Comparison of ENCODE assay signal across 1 cellular context in the genomic region with DNA sequence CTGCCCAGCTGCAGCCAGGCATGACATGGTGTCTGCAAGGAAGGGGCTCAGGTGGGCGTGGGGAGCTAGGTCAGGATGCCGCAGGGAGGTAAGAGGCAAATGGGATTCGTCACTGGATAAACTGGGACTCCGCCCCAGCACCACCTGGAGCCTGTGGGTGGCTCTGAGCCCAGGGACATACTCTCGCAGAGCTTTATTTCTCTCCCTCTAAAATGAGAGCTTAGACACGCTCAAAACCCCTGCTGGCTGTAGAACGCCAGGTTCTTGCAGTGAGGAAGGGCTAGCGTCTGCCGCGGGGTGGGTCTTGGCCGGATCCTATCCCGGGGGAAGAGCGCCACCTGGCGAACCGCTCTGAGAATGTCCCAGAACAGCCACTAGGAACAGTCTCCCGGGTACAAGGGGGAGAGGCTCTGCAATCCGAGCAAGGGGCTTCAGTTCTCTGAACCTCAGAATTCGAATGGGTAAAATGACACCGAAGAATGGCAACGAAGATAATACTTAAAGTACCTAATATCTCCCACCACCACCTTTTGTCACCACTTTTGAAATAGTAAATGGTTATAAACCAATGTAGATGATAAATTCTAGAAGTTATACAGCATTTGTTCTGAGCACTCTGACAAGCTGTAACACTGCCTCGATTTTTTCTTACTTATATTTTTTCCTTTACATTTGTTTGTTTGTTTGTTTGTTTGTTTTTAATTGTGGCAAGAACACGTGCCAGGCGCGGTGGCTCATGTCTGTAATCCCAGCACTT.
TF ChIP-seq lines count a peak whose summit lies in the region.

No MANE protein-coding gene starts in this region.

TF ChIP-seq in H1, 55 proteins besides CTCF, POLR2A, EP300 and RAD21 (continued from another document):
- TF ChIP-seq HDAC2 (IDR thresholded peaks at IDR 0.05; ENCODE audit: borderline replicate concordance in 1 of 2, low read depth in 2 of 2, low read length in 2 of 2) (peak in 1 of 2 experiments; percentile 49; a peak in 1 of 4 replicates), JUND (IDR thresholded peaks at IDR 0.05; ENCODE audit: low read length) (peak; percentile 30; the same call in 1 of the 2 replicates), PHF8 (conservative IDR thresholded peaks at IDR 0.05; ENCODE audit: low read depth, low read length) (no peak), SAP30 (IDR thresholded peaks at IDR 0.05; ENCODE audit: insufficient read depth, insufficient replicate concordance, low read length) (no peak), CEBPB (IDR thresholded peaks at IDR 0.05; ENCODE audit: low read depth, low read length) (no peak), EGR1 (IDR thresholded peaks at IDR 0.05; ENCODE audit: borderline replicate concordance, low read depth, low read length) (no peak), KDM1A (IDR thresholded peaks at IDR 0.05; ENCODE audit: borderline replicate concordance, low read length) (no peak), POU5F1 (IDR thresholded peaks at IDR 0.05; ENCODE audit: low read depth, low read length) (no peak), CREB1 (IDR thresholded peaks at IDR 0.05) (no peak), KDM5A (IDR thresholded peaks at IDR 0.05; ENCODE audit: low read length) (no peak), GABPA (IDR thresholded peaks at IDR 0.05; ENCODE audit: borderline replicate concordance, insufficient read depth, low read length) (no peak), HDAC6 (IDR thresholded peaks at IDR 0.05; ENCODE audit: low read depth, low read length) (no peak), CBX5 (IDR thresholded peaks at IDR 0.05; ENCODE audit: low read depth, low read length) (no peak), SIRT6 (IDR thresholded peaks at IDR 0.05; ENCODE audit: low read length) (no peak), EZH2 (IDR thresholded peaks at IDR 0.05; ENCODE audit: low read depth, low read length, severe bottlenecking) (no peak), RFX5 (IDR thresholded peaks at IDR 0.05; ENCODE audit: borderline replicate concordance, low read depth, low read length) (no peak), CTBP2 (IDR thresholded peaks at IDR 0.05; ENCODE audit: borderline replicate concordance, insufficient read depth, insufficient read length, low read length) (no peak), BCL11A (IDR thresholded peaks at IDR 0.05; ENCODE audit: low read depth in 2 of 2, low read length in 2 of 2) (no peak), TAF1 (IDR thresholded peaks at IDR 0.05; ENCODE audit: low read depth, low read length) (no peak), POLR2AphosphoS5 (IDR thresholded peaks at IDR 0.05; ENCODE audit: low read depth, low read length) (no peak), NANOG (IDR thresholded peaks at IDR 0.05; ENCODE audit: insufficient read depth, low read depth, low read length, poor library complexity, severe bottlenecking) (no peak), TAF7 (optimal IDR thresholded peaks at IDR 0.05; ENCODE audit: borderline replicate concordance, low read depth, low read length) (peak; percentile 25), RXRA (IDR thresholded peaks at IDR 0.05; ENCODE audit: insufficient read depth, low read depth, low read length) (no peak), TEAD4 (IDR thresholded peaks at IDR 0.05; ENCODE audit: low read depth, low read length) (no peak), SIN3A (conservative IDR thresholded peaks at IDR 0.05 in 1 of 2, IDR thresholded peaks at IDR 0.05 in 1 of 2; ENCODE audit: low read depth in 1 of 2, low read length in 2 of 2) (peak in 1 of 2 experiments; percentile 44; a peak in 1 of 4 replicates), RBBP5 (IDR thresholded peaks at IDR 0.05; ENCODE audit: borderline replicate concordance, low read depth, low read length) (no peak), SP4 (IDR thresholded peaks at IDR 0.05; ENCODE audit: low read length) (no peak), FOSL1 (IDR thresholded peaks at IDR 0.05; ENCODE audit: insufficient read depth, low read depth, low read length) (no peak), KDM4A (IDR thresholded peaks at IDR 0.05; ENCODE audit: low read depth, low read length, severe bottlenecking) (peak; percentile 35), JUN (IDR thresholded peaks at IDR 0.05; ENCODE audit: low read depth, low read length) (no peak), CHD1 (IDR thresholded peaks at IDR 0.05; ENCODE audit: low read depth, low read length) (no peak), BACH1 (IDR thresholded peaks at IDR 0.05; ENCODE audit: low read length) (no peak), RNF2 (IDR thresholded peaks at IDR 0.05; ENCODE audit: borderline replicate concordance, low read depth, low read length, missing control alignments, poor library complexity, severe bottlenecking) (no peak), NRF1 (IDR thresholded peaks at IDR 0.05; ENCODE audit: low read depth, low read length) (no peak), MAFK (IDR thresholded peaks at IDR 0.05; ENCODE audit: low read depth, low read length) (no peak), TCF12 (IDR thresholded peaks at IDR 0.05; ENCODE audit: low read depth, low read length) (no peak), ASH2L (IDR thresholded peaks at IDR 0.05; ENCODE audit: low read length) (no peak), SP2 (IDR thresholded peaks at IDR 0.05; ENCODE audit: low read length) (no peak), ZNF274 (IDR thresholded peaks at IDR 0.05; ENCODE audit: borderline replicate concordance, extremely low read depth, low read length) (no peak), GTF2F1 (IDR thresholded peaks at IDR 0.05; ENCODE audit: borderline replicate concordance, low read depth, low read length) (0 out of 2 replicates have a peak, but pooled peaks have one; percentile 20), SUZ12 (IDR thresholded peaks at IDR 0.05; ENCODE audit: low read length) (no peak), SP1 (IDR thresholded peaks at IDR 0.05; ENCODE audit: low read depth, low read length) (no peak)
- TF ChIP-seq, protein P1, sequence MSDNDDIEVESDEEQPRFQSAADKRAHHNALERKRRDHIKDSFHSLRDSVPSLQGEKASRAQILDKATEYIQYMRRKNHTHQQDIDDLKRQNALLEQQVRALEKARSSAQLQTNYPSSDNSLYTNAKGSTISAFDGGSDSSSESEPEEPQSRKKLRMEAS (IDR thresholded peaks at IDR 0.05): no peak
- TF ChIP-seq, protein P2, sequence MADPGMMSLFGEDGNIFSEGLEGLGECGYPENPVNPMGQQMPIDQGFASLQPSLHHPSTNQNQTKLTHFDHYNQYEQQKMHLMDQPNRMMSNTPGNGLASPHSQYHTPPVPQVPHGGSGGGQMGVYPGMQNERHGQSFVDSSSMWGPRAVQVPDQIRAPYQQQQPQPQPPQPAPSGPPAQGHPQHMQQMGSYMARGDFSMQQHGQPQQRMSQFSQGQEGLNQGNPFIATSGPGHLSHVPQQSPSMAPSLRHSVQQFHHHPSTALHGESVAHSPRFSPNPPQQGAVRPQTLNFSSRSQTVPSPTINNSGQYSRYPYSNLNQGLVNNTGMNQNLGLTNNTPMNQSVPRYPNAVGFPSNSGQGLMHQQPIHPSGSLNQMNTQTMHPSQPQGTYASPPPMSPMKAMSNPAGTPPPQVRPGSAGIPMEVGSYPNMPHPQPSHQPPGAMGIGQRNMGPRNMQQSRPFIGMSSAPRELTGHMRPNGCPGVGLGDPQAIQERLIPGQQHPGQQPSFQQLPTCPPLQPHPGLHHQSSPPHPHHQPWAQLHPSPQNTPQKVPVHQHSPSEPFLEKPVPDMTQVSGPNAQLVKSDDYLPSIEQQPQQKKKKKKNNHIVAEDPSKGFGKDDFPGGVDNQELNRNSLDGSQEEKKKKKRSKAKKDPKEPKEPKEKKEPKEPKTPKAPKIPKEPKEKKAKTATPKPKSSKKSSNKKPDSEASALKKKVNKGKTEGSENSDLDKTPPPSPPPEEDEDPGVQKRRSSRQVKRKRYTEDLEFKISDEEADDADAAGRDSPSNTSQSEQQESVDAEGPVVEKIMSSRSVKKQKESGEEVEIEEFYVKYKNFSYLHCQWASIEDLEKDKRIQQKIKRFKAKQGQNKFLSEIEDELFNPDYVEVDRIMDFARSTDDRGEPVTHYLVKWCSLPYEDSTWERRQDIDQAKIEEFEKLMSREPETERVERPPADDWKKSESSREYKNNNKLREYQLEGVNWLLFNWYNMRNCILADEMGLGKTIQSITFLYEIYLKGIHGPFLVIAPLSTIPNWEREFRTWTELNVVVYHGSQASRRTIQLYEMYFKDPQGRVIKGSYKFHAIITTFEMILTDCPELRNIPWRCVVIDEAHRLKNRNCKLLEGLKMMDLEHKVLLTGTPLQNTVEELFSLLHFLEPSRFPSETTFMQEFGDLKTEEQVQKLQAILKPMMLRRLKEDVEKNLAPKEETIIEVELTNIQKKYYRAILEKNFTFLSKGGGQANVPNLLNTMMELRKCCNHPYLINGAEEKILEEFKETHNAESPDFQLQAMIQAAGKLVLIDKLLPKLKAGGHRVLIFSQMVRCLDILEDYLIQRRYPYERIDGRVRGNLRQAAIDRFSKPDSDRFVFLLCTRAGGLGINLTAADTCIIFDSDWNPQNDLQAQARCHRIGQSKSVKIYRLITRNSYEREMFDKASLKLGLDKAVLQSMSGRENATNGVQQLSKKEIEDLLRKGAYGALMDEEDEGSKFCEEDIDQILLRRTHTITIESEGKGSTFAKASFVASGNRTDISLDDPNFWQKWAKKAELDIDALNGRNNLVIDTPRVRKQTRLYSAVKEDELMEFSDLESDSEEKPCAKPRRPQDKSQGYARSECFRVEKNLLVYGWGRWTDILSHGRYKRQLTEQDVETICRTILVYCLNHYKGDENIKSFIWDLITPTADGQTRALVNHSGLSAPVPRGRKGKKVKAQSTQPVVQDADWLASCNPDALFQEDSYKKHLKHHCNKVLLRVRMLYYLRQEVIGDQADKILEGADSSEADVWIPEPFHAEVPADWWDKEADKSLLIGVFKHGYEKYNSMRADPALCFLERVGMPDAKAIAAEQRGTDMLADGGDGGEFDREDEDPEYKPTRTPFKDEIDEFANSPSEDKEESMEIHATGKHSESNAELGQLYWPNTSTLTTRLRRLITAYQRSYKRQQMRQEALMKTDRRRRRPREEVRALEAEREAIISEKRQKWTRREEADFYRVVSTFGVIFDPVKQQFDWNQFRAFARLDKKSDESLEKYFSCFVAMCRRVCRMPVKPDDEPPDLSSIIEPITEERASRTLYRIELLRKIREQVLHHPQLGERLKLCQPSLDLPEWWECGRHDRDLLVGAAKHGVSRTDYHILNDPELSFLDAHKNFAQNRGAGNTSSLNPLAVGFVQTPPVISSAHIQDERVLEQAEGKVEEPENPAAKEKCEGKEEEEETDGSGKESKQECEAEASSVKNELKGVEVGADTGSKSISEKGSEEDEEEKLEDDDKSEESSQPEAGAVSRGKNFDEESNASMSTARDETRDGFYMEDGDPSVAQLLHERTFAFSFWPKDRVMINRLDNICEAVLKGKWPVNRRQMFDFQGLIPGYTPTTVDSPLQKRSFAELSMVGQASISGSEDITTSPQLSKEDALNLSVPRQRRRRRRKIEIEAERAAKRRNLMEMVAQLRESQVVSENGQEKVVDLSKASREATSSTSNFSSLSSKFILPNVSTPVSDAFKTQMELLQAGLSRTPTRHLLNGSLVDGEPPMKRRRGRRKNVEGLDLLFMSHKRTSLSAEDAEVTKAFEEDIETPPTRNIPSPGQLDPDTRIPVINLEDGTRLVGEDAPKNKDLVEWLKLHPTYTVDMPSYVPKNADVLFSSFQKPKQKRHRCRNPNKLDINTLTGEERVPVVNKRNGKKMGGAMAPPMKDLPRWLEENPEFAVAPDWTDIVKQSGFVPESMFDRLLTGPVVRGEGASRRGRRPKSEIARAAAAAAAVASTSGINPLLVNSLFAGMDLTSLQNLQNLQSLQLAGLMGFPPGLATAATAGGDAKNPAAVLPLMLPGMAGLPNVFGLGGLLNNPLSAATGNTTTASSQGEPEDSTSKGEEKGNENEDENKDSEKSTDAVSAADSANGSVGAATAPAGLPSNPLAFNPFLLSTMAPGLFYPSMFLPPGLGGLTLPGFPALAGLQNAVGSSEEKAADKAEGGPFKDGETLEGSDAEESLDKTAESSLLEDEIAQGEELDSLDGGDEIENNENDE (IDR thresholded peaks at IDR 0.05; ENCODE audit: insufficient replicate concordance, low read length): no peak
- TF ChIP-seq, protein P3, sequence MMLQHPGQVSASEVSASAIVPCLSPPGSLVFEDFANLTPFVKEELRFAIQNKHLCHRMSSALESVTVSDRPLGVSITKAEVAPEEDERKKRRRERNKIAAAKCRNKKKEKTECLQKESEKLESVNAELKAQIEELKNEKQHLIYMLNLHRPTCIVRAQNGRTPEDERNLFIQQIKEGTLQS (IDR thresholded peaks at IDR 0.05; ENCODE audit: insufficient read depth, low read depth, low read length): 0 out of 2 replicates have a peak, but pooled peaks have one; percentile 20
- TF ChIP-seq, protein P4, sequence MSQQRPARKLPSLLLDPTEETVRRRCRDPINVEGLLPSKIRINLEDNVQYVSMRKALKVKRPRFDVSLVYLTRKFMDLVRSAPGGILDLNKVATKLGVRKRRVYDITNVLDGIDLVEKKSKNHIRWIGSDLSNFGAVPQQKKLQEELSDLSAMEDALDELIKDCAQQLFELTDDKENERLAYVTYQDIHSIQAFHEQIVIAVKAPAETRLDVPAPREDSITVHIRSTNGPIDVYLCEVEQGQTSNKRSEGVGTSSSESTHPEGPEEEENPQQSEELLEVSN (IDR thresholded peaks at IDR 0.05): no peak
- TF ChIP-seq, protein P5, sequence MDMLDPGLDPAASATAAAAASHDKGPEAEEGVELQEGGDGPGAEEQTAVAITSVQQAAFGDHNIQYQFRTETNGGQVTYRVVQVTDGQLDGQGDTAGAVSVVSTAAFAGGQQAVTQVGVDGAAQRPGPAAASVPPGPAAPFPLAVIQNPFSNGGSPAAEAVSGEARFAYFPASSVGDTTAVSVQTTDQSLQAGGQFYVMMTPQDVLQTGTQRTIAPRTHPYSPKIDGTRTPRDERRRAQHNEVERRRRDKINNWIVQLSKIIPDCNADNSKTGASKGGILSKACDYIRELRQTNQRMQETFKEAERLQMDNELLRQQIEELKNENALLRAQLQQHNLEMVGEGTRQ (IDR thresholded peaks at IDR 0.05; ENCODE audit: low read length): no peak
